In genomic region chr15:59138243-59138642, GRCh38 we compare ENCODE assay signal across 8 cellular contexts. TPM values are rescaled to one million over a fixed set of nuclear protein-coding genes. Genes with fewer than 3 reads are reported as not detected.
A peak's percentile ranks its signal among the peaks of the same experiment; 100 is the strongest.
DNase-seq lines count a peak whose midpoint lies in the region; ATAC-seq and TF ChIP-seq lines count a peak whose summit lies in the region.

No MANE protein-coding gene starts in this region.

- in situ Hi-C loops in SK-MEL-5 (cut with HindIII; ENCODE audit: low pct_unique_long_range_greater_than_20kb, low sequenced_read_pairs), result loop anchor here (25.0 kb wide), 1 partner anchor 374 kb away; no protein-coding TSS in a partner anchor

- peak; percentile 51 for ATAC-seq in HG02885 (IDR thresholded peaks at IDR 0.05; ENCODE audit: poor library complexity, unreplicated experiment)
- ATAC-seq in HG03571 (IDR thresholded peaks at IDR 0.05; ENCODE audit: unreplicated experiment), result no peak

- TF ChIP-seq CTCF in GM12865 (IDR thresholded peaks at IDR 0.05; ENCODE audit: insufficient read depth, low read depth, low read length, missing control alignments), result peak; percentile 66

- intact Hi-C loops in posterior vena cava (cut with DNase I), result no loop called here

- no peak overlapping the region for H3K4me3 ChIP-seq in GM12865 (ENCODE audit: low read depth, low read length)

- peak; percentile 79 for DNase-seq in GM12865 (ENCODE audit: low read depth)
- DNase-seq in SK-MEL-5 (ENCODE audit: low read depth, low spot score), result peak; percentile 93
- peak; percentile 50 for DNase-seq in activated naive CD4-positive, alpha-beta T cell treated with anti-CD3 and anti-CD28 coated beads, Interleukin-2, amount 50 U/mL, for 16 hours
- peak; percentile 57 for DNase-seq in hepatic stellate cell (ENCODE audit: low spot score)
- DNase-seq in stimulated activated CD4-positive, alpha-beta T cell treated with anti-CD3 and anti-CD28 coated beads, Interleukin-4, amount 100 ng/mL, for 24 hours, result peak; percentile 51
- no peak for DNase-seq in posterior vena cava (ENCODE audit: low spot score)

RNA-seq across cellular contexts. Expression of gene CCNB2, which starts 33.3 kb away (rescaled TPM):
- total RNA-seq in SK-MEL-5 (2014; rRNA removed; shearing (Covaris generic)), result 44.7 and 49.8 TPM in 2 replicates
- polyA plus RNA-seq in SK-MEL-5 (2015; cell fraction: cytosol; rRNA removed), result 53.1 and 59.1 TPM in 2 replicates
- polyA plus RNA-seq in SK-MEL-5 (2015; cell fraction: nucleus; rRNA removed), result 22.2 and 26.4 TPM in 2 replicates
- total RNA-seq in posterior vena cava, result under 1 TPM; 0.24 to 0.69 TPM

Comparison
In these comparisons a context has a peak if more than half of its experiments do, and no peak if none do; other contexts are left out.
1. RNA of gene CCNB2, which starts 33.3 kb away (total RNA-seq): 44.7 to 49.8 TPM in SK-MEL-5; 0.24 to 0.69 TPM in posterior vena cava; every median in the first group is over 10 times any median in the second.